ENCODE assay signal across 8 cellular contexts in genomic region chr16:29806096-29806579, GRCh38. TPM values are rescaled to one million over a fixed set of nuclear protein-coding genes. Genes with fewer than 3 reads are reported as not detected.
DNase-seq lines count a peak whose midpoint lies in the region; ATAC-seq and TF ChIP-seq lines count a peak whose summit lies in the region.

Gene MAZ (plus strand): TSS chr16:29806529. CDS start chr16:29806702, 173 bp downstream.

- peaks cover 27% of the 10 kb centered on the region for H3K4me1 ChIP-seq in HAP-1
- peaks cover 36% of the 10 kb centered on the region for H3K4me1 ChIP-seq in mammary epithelial cell (ENCODE audit: insufficient read depth, low read length)

- peak within 1 kb of the TSS; percentile 96 for H3K27ac ChIP-seq in CD4-positive, alpha-beta T cell (ENCODE audit: low read depth, low read length)
- H3K27ac ChIP-seq in mammary epithelial cell (ENCODE audit: insufficient read depth, low read depth, low read length), result peak within 1 kb of the TSS; percentile 44

- peaks cover 71% of the 10 kb centered on the region for H3K36me3 Mint-ChIP-seq in CD4-positive, alpha-beta T cell (ENCODE audit: low read depth)

- H3K4me1 Mint-ChIP-seq in CD4-positive, alpha-beta T cell (ENCODE audit: low read depth), result peaks cover 52% of the 10 kb centered on the region

- no peaks in the 10 kb centered on the region for H4K20me1 ChIP-seq in mammary epithelial cell (ENCODE audit: insufficient read depth, low read length)

- peak within 1 kb of the TSS; percentile 100 for H3K4me2 ChIP-seq in mammary epithelial cell (ENCODE audit: insufficient read depth, low read depth, low read length)

- H3K36me3 ChIP-seq in HAP-1 (replicated peaks) (peaks cover 67% of the 10 kb centered on the region), mammary epithelial cell (ENCODE audit: insufficient read depth, low read length) (peaks cover 7% of the 10 kb centered on the region), kidney epithelial cell (ENCODE audit: control insufficient read depth, insufficient read depth, low read length) (peaks cover 5% of the 10 kb centered on the region)

- ATAC-seq in CD4-positive, alpha-beta T cell (ENCODE audit: poor library complexity), result no peak

- H3K9me3 Mint-ChIP-seq in CD4-positive, alpha-beta T cell, result no peaks in the 10 kb centered on the region

- H3K4me3 Mint-ChIP-seq in CD4-positive, alpha-beta T cell, result peak within 1 kb of the TSS; percentile 100

- CTCF ChIA-PET in CD4-positive, alpha-beta T cell (lab: Charles Lee), result interaction anchor here (0.5 to 3.4 kb wide), 2 partner anchors 11 to 54 kb away, joined by 3 to 75 read pairs; partner anchors contain the start of gene PAGR1
- CTCF ChIA-PET in mammary epithelial cell (lab: Charles Lee; ENCODE audit: low non-redundant PET), result interaction anchor here (0.6 kb wide), 2 partner anchors 15 to 257 kb away, joined by 3 to 4 read pairs; no protein-coding TSS in a partner anchor

- TF ChIP-seq CTCF in CD4-positive, alpha-beta T cell (IDR thresholded peaks at IDR 0.05), result no peak
- TF ChIP-seq CTCF in mammary epithelial cell (conservative IDR thresholded peaks at IDR 0.05 in 1 of 2, IDR thresholded peaks at IDR 0.05 in 1 of 2; ENCODE audit: extremely low read depth in 1 of 2, insufficient read depth in 1 of 2, low read depth in 1 of 2, low read length in 2 of 2) (no peak), kidney epithelial cell (IDR thresholded peaks at IDR 0.05; ENCODE audit: insufficient read depth, low read length, poor library complexity, severe bottlenecking) (no peak)

- DNase-seq in CD4-positive, alpha-beta T cell, result peak in 5 of 10 experiments; percentile 71 to 80 (median 79)
- no peak for DNase-seq in HAP-1 (ENCODE audit: low spot score in 2 of 2)
- DNase-seq in SHP77 treated with DMSO at 0.1 percent for 48 hours (lab: John Stamatoyannopoulos, UW), result peak; percentile 46
- no peak for DNase-seq in mammary epithelial cell
- DNase-seq in kidney epithelial cell (ENCODE audit: low read depth), result no peak
- peak; percentile 79 for DNase-seq in stimulated activated CD4-positive, alpha-beta T cell treated with anti-CD3 and anti-CD28 coated beads, Interleukin-4, amount 100 ng/mL, for 1 hour
- no peak for DNase-seq in 8988T
- no peak for DNase-seq in NK-92 (lab: John Stamatoyannopoulos, UW; ENCODE audit: unreplicated experiment)

- intact Hi-C loops in CD4-positive, alpha-beta T cell (cut with DNase I, micrococcal nuclease), result loop anchor here (2.0 to 5.0 kb wide), 6 partner anchors 21 to 261 kb away; partner anchors contain the start of genes ALDOA (in 1 of the 2), HIRIP3 (in 1 of the 2), INO80E (in 1 of the 2) and TAOK2 (in 1 of the 2)
- intact Hi-C loops in mammary epithelial cell (cut with micrococcal nuclease), result loop anchor here (2.0 kb wide), 2 partner anchors 43 to 215 kb away; no protein-coding TSS in a partner anchor

- H2AFZ ChIP-seq in mammary epithelial cell (ENCODE audit: low read depth, low read length), result peak within 1 kb of the TSS; percentile 65

- POLR2A ChIA-PET in CD4-positive, alpha-beta T cell (lab: Charles Lee), result interaction anchor here (0.9 to 11.3 kb wide), 12 partner anchors 11 to 378 kb away, joined by 3 to 217 read pairs (median 16); partner anchors contain the start of genes ALDOA, C16orf54, CDIPT and CORO1A

- no CpG with 5 or more reads among the region's 67 CpGs for WGBS in mammary epithelial cell (ENCODE audit: low coverage, missing lambda C conversion rate)

- H3K79me2 ChIP-seq in mammary epithelial cell (ENCODE audit: insufficient read depth, low read length), result peaks cover 32% of the 10 kb centered on the region

- H3K4me3 ChIP-seq in HAP-1 (peak within 1 kb of the TSS; percentile 68), mammary epithelial cell (replicated peaks in 1 of 3; ENCODE audit: insufficient read depth in 1 of 3, low read depth in 2 of 3, low read length in 3 of 3) (peak within 1 kb of the TSS; percentile 74 to 89 (median 76)), kidney epithelial cell (ENCODE audit: low read depth, low read length) (peak within 1 kb of the TSS; percentile 66)

- dilution Hi-C loops in mammary epithelial cell (cut with HindIII; ENCODE audit: low sequenced_read_pairs), result no loop called here

- peak within 1 kb of the TSS; percentile 28 for H3K9ac ChIP-seq in mammary epithelial cell (ENCODE audit: insufficient read depth, low read length)

- peak within 1 kb of the TSS; percentile 98 for H3K27ac Mint-ChIP-seq in CD4-positive, alpha-beta T cell

- no peaks in the 10 kb centered on the region for H3K27me3 Mint-ChIP-seq in CD4-positive, alpha-beta T cell

- in situ Hi-C loops in HAP-1 (cut with MboI; ENCODE audit: low sequenced_read_pairs), result no loop called here
- in situ Hi-C loops in mammary epithelial cell (cut with MboI; ENCODE audit: low sequenced_read_pairs in 2 of 2), result loop anchor here in 1 of 2 donors (25.0 kb wide), 1 partner anchor 206 kb away; the partner anchor contains the start of genes C16orf92 and DOC2A

- no peaks in the 10 kb centered on the region for H3K27me3 ChIP-seq in CD4-positive, alpha-beta T cell (ENCODE audit: control insufficient read depth, insufficient read depth, low read length)
- H3K27me3 ChIP-seq in HAP-1 (ENCODE audit: low read depth) (no peaks in the 10 kb centered on the region), mammary epithelial cell (ENCODE audit: insufficient read depth, low read length) (no peaks in the 10 kb centered on the region), kidney epithelial cell (ENCODE audit: control insufficient read depth, insufficient read depth, low read length) (no peaks in the 10 kb centered on the region)

- H3K9me3 ChIP-seq in CD4-positive, alpha-beta T cell (ENCODE audit: control insufficient read depth, low read length), result no peaks in the 10 kb centered on the region
- H3K9me3 ChIP-seq in HAP-1, result no peaks in the 10 kb centered on the region
- no peaks in the 10 kb centered on the region for H3K9me3 ChIP-seq in mammary epithelial cell (replicated peaks; ENCODE audit: insufficient read depth, low read length)

- BruUV-seq in mammary epithelial cell (replicated peaks; lab: Mats Ljungman, UMichigan), result no TSS peak

RNA-seq across cellular contexts. Expression of gene MAZ, which starts in this region (rescaled TPM):
- 100 to 1,000 TPM; 251 to 253 TPM for total RNA-seq in CD4-positive, alpha-beta T cell
- 100 to 1,000 TPM in 1 of 2 donors, 10 to 100 TPM in 1; 80.2 to 139 TPM for total RNA-seq in mammary epithelial cell
- polyA plus RNA-seq in mammary epithelial cell, result 117 TPM
- polyA minus RNA-seq in mammary epithelial cell, result 374 TPM
- 164 and 200 TPM in 2 replicates for total RNA-seq in kidney epithelial cell

Comparison
In these comparisons a context has a peak if more than half of its experiments do, and no peak if none do; other contexts are left out.
1. DNase-seq: peak in SHP77 treated with DMSO at 0.1 percent for 48 hours (single experiment) and stimulated activated CD4-positive, alpha-beta T cell treated with anti-CD3 and anti-CD28 coated beads, Interleukin-4, amount 100 ng/mL, for 1 hour (single experiment); none in HAP-1 (0 of 2), mammary epithelial cell (single experiment), kidney epithelial cell (single experiment), 8988T (single experiment) and NK-92 (single experiment).
2. Peak in every context shown above with its lines, with median percentiles within 50 percentile points of each other: H3K4me3 ChIP-seq.